ENCODE assay signal across 8 cellular contexts in the genomic region with DNA sequence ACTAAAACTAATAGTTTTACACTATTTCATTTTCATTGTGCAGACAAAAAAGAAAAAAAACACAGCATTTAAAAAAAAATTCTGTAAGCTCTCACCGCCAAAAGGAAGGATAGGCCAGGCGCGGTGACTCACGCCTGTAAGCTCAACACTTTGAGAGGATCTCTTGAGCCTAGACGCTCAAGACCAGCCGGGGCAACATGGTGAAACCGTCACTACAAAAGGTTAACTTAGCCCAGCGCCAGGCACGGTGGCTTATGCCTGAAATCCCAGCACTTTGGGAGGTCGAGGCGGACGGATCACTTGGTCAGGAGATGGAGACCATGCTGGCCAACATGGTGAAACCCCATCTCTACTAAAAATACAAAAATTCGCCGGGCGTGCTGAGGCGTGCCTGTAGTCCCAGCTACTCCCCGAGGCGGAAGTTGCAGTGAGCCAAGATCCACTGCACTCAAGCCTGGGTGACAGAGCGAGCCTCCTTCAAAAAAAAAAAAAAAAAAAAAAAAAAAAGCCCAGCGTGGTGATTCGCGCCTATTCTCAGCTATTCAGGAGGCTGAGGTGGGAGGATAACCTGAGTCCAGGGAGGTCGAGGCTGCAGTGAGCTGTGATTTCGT. TPM values are rescaled to one million over a fixed set of nuclear protein-coding genes. Genes with fewer than 3 reads are reported as not detected.
A peak's percentile ranks its signal among the peaks of the same experiment; 100 is the strongest.
DNase-seq lines count a peak whose midpoint lies in the region; ATAC-seq and TF ChIP-seq lines count a peak whose summit lies in the region.

No MANE protein-coding gene starts in this region.

- intact Hi-C loops in activated CD4-positive, alpha-beta T cell treated with anti-CD3 and anti-CD28 coated beads, Interleukin-2, amount 10 ng/mL, durations not matched to agents 24 days and 14 days (cut with micrococcal nuclease), result loop anchor here (5.0 kb wide), 1 partner anchor 84 kb away; no protein-coding TSS in a partner anchor
- intact Hi-C loops in natural killer cell (cut with micrococcal nuclease), result loop anchor here (5.0 to 10.0 kb wide), 3 partner anchors 54 to 1072 kb away; partner anchors contain the start of gene SZRD1
- intact Hi-C loops in thyroid gland (cut with DNase I), result no loop called here

- peak overlapping the region; percentile 83 for H2AFZ ChIP-seq in DND-41 (ENCODE audit: low read depth, low read length)

- H3K4me3 ChIP-seq in DND-41 (ENCODE audit: low read depth in 1 of 2, low read length in 2 of 2), result peak overlapping the region; percentile 60 to 74; a peak in 3 of 4 replicates
- no peak overlapping the region for H3K4me3 ChIP-seq in thyroid gland (replicated peaks in 1 of 3)

- H3K36me3 ChIP-seq in DND-41 (ENCODE audit: insufficient read depth, low read length) (no peaks in the 10 kb centered on the region; the same call in 1 of the 2 replicates), thyroid gland (no peaks in the 10 kb centered on the region)

- peaks cover 29% of the 10 kb centered on the region for H3K4me1 ChIP-seq in DND-41 (ENCODE audit: insufficient read depth, low read length)
- H3K4me1 ChIP-seq in thyroid gland, result peaks cover 21% of the 10 kb centered on the region in 2 donors

- peak overlapping the region; percentile 70 for H3K4me2 ChIP-seq in DND-41 (ENCODE audit: insufficient read depth, low read length)

- WGBS in thyroid gland, 2 donors, result 75 to 82% methylated on average over 24 of the region's 24 CpGs

- H3K9me3 ChIP-seq in DND-41 (ENCODE audit: insufficient read depth, low read length, severe bottlenecking) (no peaks in the 10 kb centered on the region), thyroid gland (no peaks in the 10 kb centered on the region)

- TF ChIP-seq CTCF in DND-41 (IDR thresholded peaks at IDR 0.05; ENCODE audit: borderline replicate concordance, extremely low read depth, low read length, poor library complexity, severe bottlenecking), result no peak
- no peak for TF ChIP-seq CTCF in natural killer cell (IDR thresholded peaks at IDR 0.05)
- no peak for TF ChIP-seq CTCF in thyroid gland (IDR thresholded peaks at IDR 0.05)

- no peak for TF ChIP-seq POLR2A in thyroid gland (IDR thresholded peaks at IDR 0.05)

- peak overlapping the region; percentile 95 for H3K4me3 Mint-ChIP-seq in activated CD4-positive, alpha-beta T cell treated with anti-CD3 and anti-CD28 coated beads, Interleukin-2, amount 10 ng/mL, durations not matched to agents 24 days and 14 days
- peak overlapping the region; percentile 94 to 95 for H3K4me3 Mint-ChIP-seq in effector memory CD8-positive, alpha-beta T cell
- H3K4me3 Mint-ChIP-seq in natural killer cell, result peak overlapping the region; percentile 96

- no peaks in the 10 kb centered on the region for H4K20me1 ChIP-seq in DND-41 (ENCODE audit: insufficient read depth, low read length)

- peak overlapping the region; percentile 100 for H3K9ac ChIP-seq in DND-41 (ENCODE audit: low read depth, low read length)

- H3K27me3 Mint-ChIP-seq in activated CD4-positive, alpha-beta T cell treated with anti-CD3 and anti-CD28 coated beads, Interleukin-2, amount 10 ng/mL, durations not matched to agents 24 days and 14 days, result peaks cover 2% of the 10 kb centered on the region
- no peaks in the 10 kb centered on the region for H3K27me3 Mint-ChIP-seq in effector memory CD8-positive, alpha-beta T cell
- no peaks in the 10 kb centered on the region for H3K27me3 Mint-ChIP-seq in natural killer cell (ENCODE audit: low read depth in 2 of 2)

- H3K27ac ChIP-seq in DND-41 (ENCODE audit: low read length) (peak overlapping the region; percentile 95), thyroid gland (peak overlapping the region in 2 of 3 donors; percentile 100)

- peaks cover 43% of the 10 kb centered on the region for H3K79me2 ChIP-seq in DND-41 (ENCODE audit: insufficient read depth, low read length)

- peak; percentile 49 for ATAC-seq in DND-41 (ENCODE audit: insufficient read depth, low read depth)
- no peak for ATAC-seq in effector memory CD8-positive, alpha-beta T cell (replicated peaks)
- ATAC-seq in natural killer cell, result no peak
- no peak for ATAC-seq in GM18861 (IDR thresholded peaks at IDR 0.05; ENCODE audit: unreplicated experiment)
- ATAC-seq in HG03135 (IDR thresholded peaks at IDR 0.05; ENCODE audit: unreplicated experiment), result no peak

- DNase-seq in DND-41 (peak; percentile 86), NCI-H2029 treated with DMSO at 0.1 percent for 48 hours (lab: John Stamatoyannopoulos, UW) (peak; percentile 31), natural killer cell (no peak), thyroid gland (peak; percentile 20 to 21)
- peak; percentile 85 for DNase-seq in activated CD4-positive, alpha-beta T cell treated with anti-CD3 and anti-CD28 coated beads, Interleukin-2, amount 10 ng/mL, durations not matched to agents 24 days and 14 days
- peak in 2 of 3 experiments; percentile 8 to 16 for DNase-seq in effector memory CD8-positive, alpha-beta T cell

- H3K27me3 ChIP-seq in DND-41 (ENCODE audit: insufficient read depth, low read length, poor library complexity) (no peaks in the 10 kb centered on the region), thyroid gland (no peaks in the 10 kb centered on the region)

- H3K36me3 Mint-ChIP-seq in activated CD4-positive, alpha-beta T cell treated with anti-CD3 and anti-CD28 coated beads, Interleukin-2, amount 10 ng/mL, durations not matched to agents 24 days and 14 days (ENCODE audit: low read depth), result peaks cover 8% of the 10 kb centered on the region
- peaks cover 42% of the 10 kb centered on the region for H3K36me3 Mint-ChIP-seq in effector memory CD8-positive, alpha-beta T cell (ENCODE audit: insufficient read depth)
- H3K36me3 Mint-ChIP-seq in natural killer cell, result no peaks in the 10 kb centered on the region

- peak overlapping the region; percentile 99 for H3K27ac Mint-ChIP-seq in activated CD4-positive, alpha-beta T cell treated with anti-CD3 and anti-CD28 coated beads, Interleukin-2, amount 10 ng/mL, durations not matched to agents 24 days and 14 days
- H3K27ac Mint-ChIP-seq in effector memory CD8-positive, alpha-beta T cell, result peak overlapping the region; percentile 96 to 97
- H3K27ac Mint-ChIP-seq in natural killer cell, result peak overlapping the region; percentile 95 to 99

- no peaks in the 10 kb centered on the region for H3K9me3 Mint-ChIP-seq in activated CD4-positive, alpha-beta T cell treated with anti-CD3 and anti-CD28 coated beads, Interleukin-2, amount 10 ng/mL, durations not matched to agents 24 days and 14 days
- no peaks in the 10 kb centered on the region for H3K9me3 Mint-ChIP-seq in effector memory CD8-positive, alpha-beta T cell
- no peaks in the 10 kb centered on the region for H3K9me3 Mint-ChIP-seq in natural killer cell

- peaks cover 37% of the 10 kb centered on the region for H3K4me1 Mint-ChIP-seq in activated CD4-positive, alpha-beta T cell treated with anti-CD3 and anti-CD28 coated beads, Interleukin-2, amount 10 ng/mL, durations not matched to agents 24 days and 14 days
- H3K4me1 Mint-ChIP-seq in effector memory CD8-positive, alpha-beta T cell (ENCODE audit: low read depth in 2 of 2), result peaks cover 14 to 27% of the 10 kb centered on the region in 2 donors
- H3K4me1 Mint-ChIP-seq in natural killer cell, result peaks cover 41 to 47% of the 10 kb centered on the region in 2 donors

RNA-seq across cellular contexts. Expression of gene SPEN, which starts 14.3 kb away (rescaled TPM):
- total RNA-seq in activated CD4-positive, alpha-beta T cell treated with anti-CD3 and anti-CD28 coated beads, Interleukin-2, amount 10 ng/mL, durations not matched to agents 24 days and 14 days, result 89.1 and 94.1 TPM in 2 replicates
- total RNA-seq in natural killer cell (100 to 1,000 TPM in 2 of 3 donors, 10 to 100 TPM in 1; 98.1 to 114 (median 105) TPM), thyroid gland (10 to 100 TPM; 40.7 to 97.0 (median 57.3) TPM)

RNA-seq across cellular contexts. Expression of gene UQCRHL, which starts 25.7 kb away (rescaled TPM):
- 1.5 TPM in 2 replicates for total RNA-seq in activated CD4-positive, alpha-beta T cell treated with anti-CD3 and anti-CD28 coated beads, Interleukin-2, amount 10 ng/mL, durations not matched to agents 24 days and 14 days
- total RNA-seq in natural killer cell (1 to 10 TPM in 2 of 3 donors, under 1 TPM in 1; 0.87 to 1.2 (median 1.0) TPM), thyroid gland (1 to 10 TPM in 2 of 4 donors, under 1 TPM in 2; 0.81 to 1.3 (median 1.00) TPM)

Comparison
In these comparisons a context has a peak if more than half of its experiments do, and no peak if none do; other contexts are left out.
1. H3K4me3 ChIP-seq: peak in DND-41 (2 of 2); none in thyroid gland (0 of 3).
2. Peak in every context shown above with its lines, with median percentiles within 50 percentile points of each other: H3K27ac Mint-ChIP-seq and H3K4me3 Mint-ChIP-seq.